Comparison of ENCODE assay signal across 1 cellular context in genomic region chr11:110296226-110297081, GRCh38.
TF ChIP-seq lines count a peak whose summit lies in the region.

TSS of gene RDX (minus strand) at chr11:110296614. CDS start at chr11:110279692, 16,922 bp downstream.

TF ChIP-seq in K562, 482 proteins besides CTCF, POLR2A, EP300 and RAD21 (continued from another document and continues in another):
- peak; percentile 44; the same call in 1 of the 2 replicates for TF ChIP-seq MYC (IDR thresholded peaks at IDR 0.05; ENCODE audit: low read depth, low read length)
- no peak for TF ChIP-seq MYC (CRISPR knock-in tag; IDR thresholded peaks at IDR 0.05; ENCODE audit: borderline replicate concordance, low read depth)
- no peak for TF ChIP-seq PRDM10 (IDR thresholded peaks at IDR 0.05; ENCODE audit: partially characterized antibody)
- no peak for TF ChIP-seq XRCC3 (IDR thresholded peaks at IDR 0.05)
- no peak for TF ChIP-seq NR4A1 (CRISPR knock-in tag; IDR thresholded peaks at IDR 0.05)
- TF ChIP-seq NR4A1 (tag; IDR thresholded peaks at IDR 0.05) = no peak
- no peak for TF ChIP-seq BACH1 (tag; IDR thresholded peaks at IDR 0.05)
- no peak for TF ChIP-seq HES1 (IDR thresholded peaks at IDR 0.05; ENCODE audit: low read depth)
- TF ChIP-seq MTF1 (CRISPR knock-in tag; IDR thresholded peaks at IDR 0.05; ENCODE audit: borderline replicate concordance) = no peak
- no peak for TF ChIP-seq FOXJ3 (CRISPR knock-in tag; IDR thresholded peaks at IDR 0.05)
- TF ChIP-seq KHSRP (IDR thresholded peaks at IDR 0.05) = no peak
- TF ChIP-seq ZNF551 (CRISPR knock-in tag; IDR thresholded peaks at IDR 0.05) = no peak
- TF ChIP-seq ZNF512 (tag; IDR thresholded peaks at IDR 0.05) = no peak
- TF ChIP-seq PURB (CRISPR knock-in tag; IDR thresholded peaks at IDR 0.05; ENCODE audit: low read depth) = no peak
- TF ChIP-seq ZNF280A (IDR thresholded peaks at IDR 0.05; ENCODE audit: low read depth, partially characterized antibody) = no peak
- no peak for TF ChIP-seq ZNF146 (CRISPR knock-in tag; IDR thresholded peaks at IDR 0.05; ENCODE audit: unreplicated experiment)
- no peak for TF ChIP-seq IRF1 (CRISPR knock-in tag; IDR thresholded peaks at IDR 0.05; ENCODE audit: borderline replicate concordance)
- TF ChIP-seq MECOM (CRISPR knock-in tag; IDR thresholded peaks at IDR 0.05) = no peak
- no peak for TF ChIP-seq ZFP91 (CRISPR knock-in tag; IDR thresholded peaks at IDR 0.05)
- TF ChIP-seq OTX1 (CRISPR knock-in tag; IDR thresholded peaks at IDR 0.05) = no peak
- TF ChIP-seq ZSCAN29 (IDR thresholded peaks at IDR 0.05) = no peak
- TF ChIP-seq SMAD4 (CRISPR knock-in tag; conservative IDR thresholded peaks at IDR 0.05) = peak; percentile 96
- TF ChIP-seq ZNF174 (CRISPR knock-in tag; IDR thresholded peaks at IDR 0.05) = no peak
- no peak for TF ChIP-seq ZFP1 (CRISPR knock-in tag; IDR thresholded peaks at IDR 0.05)
- no peak for TF ChIP-seq MAFG (tag; conservative IDR thresholded peaks at IDR 0.05)
- TF ChIP-seq ZBTB11 (CRISPR knock-in tag; IDR thresholded peaks at IDR 0.05) = 0 out of 6 replicates have a peak, but pooled peaks of 1 of the 3 experiments have one; percentile 36
- no peak for TF ChIP-seq SREBF2 (CRISPR knock-in tag; IDR thresholded peaks at IDR 0.05)
- no peak for TF ChIP-seq SMARCA4 (IDR thresholded peaks at IDR 0.05)
- TF ChIP-seq ZBTB8A (IDR thresholded peaks at IDR 0.05; ENCODE audit: partially characterized antibody) = no peak
- TF ChIP-seq ZNF277 (CRISPR knock-in tag; IDR thresholded peaks at IDR 0.05; ENCODE audit: borderline replicate concordance) = no peak
- no peak for TF ChIP-seq IFI16 (CRISPR knock-in tag; IDR thresholded peaks at IDR 0.05)
- TF ChIP-seq FOSL1 (tag; conservative IDR thresholded peaks at IDR 0.05) = no peak
- TF ChIP-seq RFX5 (IDR thresholded peaks at IDR 0.05; ENCODE audit: low read depth, low read length) = no peak
- TF ChIP-seq CHD4 (IDR thresholded peaks at IDR 0.05; ENCODE audit: insufficient read depth, insufficient replicate concordance, low read depth, low read length, poor library complexity, severe bottlenecking) = no peak
- TF ChIP-seq BMI1 (IDR thresholded peaks at IDR 0.05; ENCODE audit: low read length) = no peak
- TF ChIP-seq ZNF592 (IDR thresholded peaks at IDR 0.05) = peak; percentile 56; the same call in 1 of the 2 replicates
- TF ChIP-seq EHMT2 (IDR thresholded peaks at IDR 0.05) = no peak
- TF ChIP-seq STAG1 (CRISPR knock-in tag; IDR thresholded peaks at IDR 0.05; ENCODE audit: borderline replicate concordance) = no peak
- TF ChIP-seq NRF1 (conservative IDR thresholded peaks at IDR 0.05 in 1 of 2, IDR thresholded peaks at IDR 0.05 in 1 of 2) = peak in 1 of 2 experiments; percentile 12; a peak in 2 of 4 replicates
- TF ChIP-seq ZNF764 (CRISPR knock-in tag; IDR thresholded peaks at IDR 0.05; ENCODE audit: low read depth) = no peak
- no peak for TF ChIP-seq SNRNP70 (optimal IDR thresholded peaks at IDR 0.05; ENCODE audit: low read depth, low read length)
- TF ChIP-seq ZNF436 (CRISPR knock-in tag; IDR thresholded peaks at IDR 0.05) = no peak
- no peak for TF ChIP-seq ESRRB (CRISPR knock-in tag; IDR thresholded peaks at IDR 0.05; ENCODE audit: borderline replicate concordance)
- TF ChIP-seq CEBPB (tag; IDR thresholded peaks at IDR 0.05) = no peak
- no peak for TF ChIP-seq NCOA6 (IDR thresholded peaks at IDR 0.05)
- no peak for TF ChIP-seq ZNF57 (CRISPR knock-in tag; IDR thresholded peaks at IDR 0.05)
- TF ChIP-seq NFIX (CRISPR knock-in tag; IDR thresholded peaks at IDR 0.05; ENCODE audit: low read depth) = no peak
- TF ChIP-seq KDM4B (IDR thresholded peaks at IDR 0.05; ENCODE audit: borderline replicate concordance in 2 of 2, low read depth in 1 of 2) = peak in 1 of 2 experiments; percentile 79; a peak in 2 of 4 replicates
- TF ChIP-seq NFATC3 (IDR thresholded peaks at IDR 0.05) = no peak
- no peak for TF ChIP-seq ZNF561 (CRISPR knock-in tag; conservative IDR thresholded peaks at IDR 0.05)
- peak; percentile 43; the same call in 1 of the 2 replicates for TF ChIP-seq HCFC1 (IDR thresholded peaks at IDR 0.05; ENCODE audit: low read depth, low read length)
- TF ChIP-seq ZNF217 (CRISPR knock-in tag; IDR thresholded peaks at IDR 0.05) = no peak
- TF ChIP-seq SMAD3 (CRISPR knock-in tag; conservative IDR thresholded peaks at IDR 0.05) = no peak
- TF ChIP-seq ZNF41 (CRISPR knock-in tag; conservative IDR thresholded peaks at IDR 0.05) = no peak
